Comparison of ENCODE assay signal across 9 cellular contexts in genomic region chr11:125802387-125802786, GRCh38. TPM values are rescaled to one million over a fixed set of nuclear protein-coding genes. Genes with fewer than 3 reads are reported as not detected.
"Had no signal": no experiment of that assay in that cellular context is flagged by ENCODE, and none has a peak within 500 bp of the region (broad histone marks: within the 10 kb centered on the region; RNA-seq: fewer than 3 reads in every experiment).

No MANE protein-coding gene starts in this region.

- H3K27ac ChIP-seq: GM23248 had no signal

- H3K9me3 ChIP-seq: HAP-1 had no signal

- H3K4me1 ChIP-seq: HAP-1 had no signal

- FAIRE-seq: HTR-8/SVneo had no signal

- H3K36me3 ChIP-seq: HAP-1 had no signal

- H3K4me3 ChIP-seq: GM23248, HAP-1 had no signal

- DNase-seq: GM23248, GOT3, H7, KG1 had no signal

- H2AFZ ChIP-seq: GM23248 had no signal

- H3K9ac ChIP-seq: GM23248 had no signal

RNA-seq across cellular contexts. Expression of gene PATE3, which starts 14.5 kb away (rescaled TPM):
- total RNA-seq: GM23248, H4, H7, HT-29 had no signal
- polyA plus RNA-seq: GM23248, IgD-negative memory B cell had no signal

RNA-seq across cellular contexts. Expression of gene PATE2, which starts 23.8 kb away (rescaled TPM):
- total RNA-seq: GM23248, H4, H7, HT-29 had no signal
- polyA plus RNA-seq: GM23248, IgD-negative memory B cell had no signal

RNA-seq across cellular contexts. Expression of gene PATE4, which starts 30.7 kb away (rescaled TPM):
- total RNA-seq: GM23248, H4, H7, HT-29 had no signal
- polyA plus RNA-seq: GM23248, IgD-negative memory B cell had no signal

RNA-seq across cellular contexts. Expression of gene PATE1, which starts 56.3 kb away (rescaled TPM):
- total RNA-seq: GM23248, H4, H7, HT-29 had no signal
- polyA plus RNA-seq: GM23248, IgD-negative memory B cell had no signal
